ENCODE assay signal across 30 cellular contexts in genomic region chr7:18003286-18003685, GRCh38. TPM values are rescaled to one million over a fixed set of nuclear protein-coding genes. Genes with fewer than 3 reads are reported as not detected.
"Had no signal": no experiment of that assay in that cellular context is flagged by ENCODE, and none has a peak within 500 bp of the region (broad histone marks: within the 10 kb centered on the region; RNA-seq: fewer than 3 reads in every experiment).

No MANE protein-coding gene starts in this region.

- H3K27ac Mint-ChIP-seq: naive thymus-derived CD8-positive, alpha-beta T cell; stimulated activated memory B cell treated with anti-CD40 and anti-IgM and Interleukin-4, amounts not matched to agents 10 μg/mL and 1 μg/mL and 100 μg/mL, for 72 hours; stimulated activated naive CD8-positive, alpha-beta T cell treated with anti-CD3 and anti-CD28 coated beads, Interleukin-15, Interleukin-2, amounts not matched to agents 100 ng/mL and 50 ng/mL, for 24 hours had no signal

- H3K36me3 ChIP-seq: esophagus muscularis mucosa, gastrocnemius medialis, heart right ventricle, neutrophil, spleen, tibial artery, upper lobe of left lung, vagina had no signal

- H3K4me1 ChIP-seq: esophagus muscularis mucosa, gastrocnemius medialis, heart right ventricle, spleen, tibial artery, upper lobe of left lung, vagina had no signal

- H3K36me3 Mint-ChIP-seq: naive thymus-derived CD8-positive, alpha-beta T cell; stimulated activated memory B cell treated with anti-CD40 and anti-IgM and Interleukin-4, amounts not matched to agents 10 μg/mL and 1 μg/mL and 100 μg/mL, for 72 hours had no signal

- H3K4me1 Mint-ChIP-seq: naive thymus-derived CD8-positive, alpha-beta T cell; stimulated activated memory B cell treated with anti-CD40 and anti-IgM and Interleukin-4, amounts not matched to agents 10 μg/mL and 1 μg/mL and 100 μg/mL, for 72 hours had no signal

- H3K27me3 ChIP-seq: dorsolateral prefrontal cortex, esophagus muscularis mucosa, gastrocnemius medialis, heart right ventricle, neutrophil, spleen, tibial artery, upper lobe of left lung, vagina had no signal

- H3K27me3 Mint-ChIP-seq: stimulated activated memory B cell treated with anti-CD40 and anti-IgM and Interleukin-4, amounts not matched to agents 10 μg/mL and 1 μg/mL and 100 μg/mL, for 72 hours had no signal

- H3K4me3 ChIP-seq: dorsolateral prefrontal cortex, esophagus muscularis mucosa, gastrocnemius medialis, heart right ventricle, mucosa of descending colon, spleen, tibial artery, upper lobe of left lung, vagina had no signal

- H3K27ac ChIP-seq: dorsolateral prefrontal cortex, epithelial cell of prostate, esophagus muscularis mucosa, gastrocnemius medialis, heart right ventricle, neutrophil, spleen, tibial artery, upper lobe of left lung, vagina had no signal

- H3K9me3 ChIP-seq: gastrocnemius medialis, neutrophil, upper lobe of left lung, vagina had no signal

- DNase-seq: dorsolateral prefrontal cortex; effector CD8-positive, alpha-beta T cell; gastrocnemius medialis; heart right ventricle; hypothalamus; kidney glomerular epithelial cell; mammary epithelial cell; mucosa of descending colon; naive thymus-derived CD8-positive, alpha-beta T cell; spleen; stimulated activated CD4-positive, alpha-beta T cell treated with anti-CD3 and anti-CD28 coated beads, Interleukin-15, amount 100 ng/mL, for 24 hours; stimulated activated CD4-positive, alpha-beta T cell treated with anti-CD3 and anti-CD28 coated beads, Interleukin-1b, Interleukin-23, amount 100 ng/mL, for 48 hours; stimulated activated CD4-positive, alpha-beta T cell treated with anti-CD3 and anti-CD28 coated beads, Interleukin-4, amount 100 ng/mL, for 24 hours; tibial artery; upper lobe of left lung had no signal

- H3K4me3 Mint-ChIP-seq: naive thymus-derived CD8-positive, alpha-beta T cell; stimulated activated memory B cell treated with anti-CD40 and anti-IgM and Interleukin-4, amounts not matched to agents 10 μg/mL and 1 μg/mL and 100 μg/mL, for 72 hours; stimulated activated naive CD8-positive, alpha-beta T cell treated with anti-CD3 and anti-CD28 coated beads, Interleukin-15, Interleukin-2, amounts not matched to agents 100 ng/mL and 50 ng/mL, for 24 hours had no signal

RNA-seq across cellular contexts. Expression of gene PRPS1L1, which starts 24.4 kb away (rescaled TPM):
- total RNA-seq: esophagus muscularis mucosa; fibroblast of villous mesenchyme; gastrocnemius medialis; heart right ventricle; left lobe of liver; lower leg skin; mammary epithelial cell; mucosa of descending colon; naive thymus-derived CD8-positive, alpha-beta T cell; osteoblast; pulmonary artery endothelial cell; sciatic nerve; skeletal muscle tissue; spleen; temporal lobe; upper lobe of left lung; vagina had no signal
- polyA plus RNA-seq: heart right ventricle; mammary epithelial cell; naive thymus-derived CD8-positive, alpha-beta T cell; neural cell; spleen had no signal
